In genomic region chr13:53015971-53016370, GRCh38 we compare ENCODE assay signal across 20 cellular contexts.
DNase-seq lines count a peak whose midpoint lies in the region; ATAC-seq and TF ChIP-seq lines count a peak whose summit lies in the region.
"Had no signal": no experiment of that assay in that cellular context is flagged by ENCODE, and none has a peak within 500 bp of the region (broad histone marks: within the 10 kb centered on the region; RNA-seq: fewer than 3 reads in every experiment).

No MANE protein-coding gene starts in this region.

- no peaks in the 10 kb centered on the region for H3K9me3 ChIP-seq in neutrophil
- H3K9me3 ChIP-seq: A549; BE2C; BLaER1 treated with 17β-estradiol and CSF1 and Interleukin-3, amounts not matched to agents 10 nM and 100 nM had no signal

- DNase-seq in HL-60 (ENCODE audit: low read depth in 1 of 2, low spot score in 1 of 2) = no peak
- DNase-seq in NCI-H69 (lab: John Stamatoyannopoulos, UW) = peak; percentile 12
- DNase-seq in kidney tubule cell (ENCODE audit: low spot score) = peak; percentile 50
- no peak for DNase-seq in caudate nucleus (lab: John Stamatoyannopoulos, UW)
- no peak for DNase-seq in stimulated activated CD4-positive, alpha-beta T cell treated with anti-CD3 and anti-CD28 coated beads, Interleukin-2, amount 100 ng/mL, for 48 hours
- DNase-seq: 8988T; ACHN; AML-193; BE2C; CD4-positive, alpha-beta T cell; CD8-positive, alpha-beta memory T cell; DMS 273 treated with DMSO at 0.1 percent for 48 hours; DND-41; GM23248; H7; HCEC 1CT had no signal

- H3K36me3 ChIP-seq in neutrophil = no peaks in the 10 kb centered on the region
- H3K36me3 ChIP-seq: BE2C; BLaER1 treated with 17β-estradiol and CSF1 and Interleukin-3, amounts not matched to agents 10 nM and 100 nM had no signal

- TF ChIP-seq CTCF in HL-60 (IDR thresholded peaks at IDR 0.05; ENCODE audit: insufficient read depth, low read length) = no peak
- TF ChIP-seq CTCF in neutrophil (IDR thresholded peaks at IDR 0.05) = no peak

- H3K27me3 ChIP-seq in HL-60 (ENCODE audit: insufficient read depth, poor library complexity, severe bottlenecking) (no peaks in the 10 kb centered on the region), neutrophil (no peaks in the 10 kb centered on the region)
- H3K27me3 ChIP-seq: BE2C; BLaER1 treated with 17β-estradiol and CSF1 and Interleukin-3, amounts not matched to agents 10 nM and 100 nM had no signal

- H3K4me3 ChIP-seq in HL-60 (replicated peaks; ENCODE audit: insufficient read depth, low read length) (no peak overlapping the region), neutrophil (ENCODE audit: low read depth in 1 of 2, low read length in 1 of 2) (no peak overlapping the region)
- H3K4me3 ChIP-seq: A549; BLaER1 treated with 17β-estradiol and CSF1 and Interleukin-3, amounts not matched to agents 10 nM and 100 nM; GM23248 had no signal

- ATAC-seq in HG02571 (IDR thresholded peaks at IDR 0.05; ENCODE audit: unreplicated experiment) = no peak
- ATAC-seq: A549 had no signal

- H3K4me1 ChIP-seq in neutrophil (ENCODE audit: control insufficient read depth in 1 of 2, insufficient read depth in 1 of 2, low read depth in 1 of 2, low read length in 1 of 2) = peaks cover 100% of the 10 kb centered on the region in 2 experiments
- H3K4me1 ChIP-seq: A549, BE2C had no signal

- H3K27ac ChIP-seq in HL-60 (replicated peaks) (peak overlapping the region; percentile 80), neutrophil (peak overlapping the region; percentile 71), caudate nucleus (ENCODE audit: low read depth, low read length) (no peak overlapping the region)
- H3K27ac ChIP-seq: A549; BLaER1 treated with 17β-estradiol and CSF1 and Interleukin-3, amounts not matched to agents 10 nM and 100 nM; GM23248 had no signal

Comparison
In these comparisons a context has a peak if more than half of its experiments do, and no peak if none do; other contexts are left out.
1. DNase-seq: peak in NCI-H69 (single experiment) and kidney tubule cell (single experiment); none in HL-60 (0 of 2), caudate nucleus (0 of 61) and stimulated activated CD4-positive, alpha-beta T cell treated with anti-CD3 and anti-CD28 coated beads, Interleukin-2, amount 100 ng/mL, for 48 hours (0 of 2).